In genomic region chr9:14151451-14151850, GRCh38 we compare ENCODE assay signal across 30 cellular contexts.
"Had no signal": no experiment of that assay in that cellular context is flagged by ENCODE, and none has a peak within 500 bp of the region (broad histone marks: within the 10 kb centered on the region; RNA-seq: fewer than 3 reads in every experiment).

No MANE protein-coding gene starts in this region.

- H3K4me3 ChIP-seq: ascending aorta, Peyer's patch had no signal

- H3K36me3 ChIP-seq: ascending aorta, WERI-Rb-1 had no signal

- H3K27me3 ChIP-seq: ascending aorta, Peyer's patch had no signal

- H3K4me1 ChIP-seq: Peyer's patch had no signal

- DNase-seq: activated CD4-positive, alpha-beta memory T cell treated with anti-CD3 and anti-CD28 coated beads, Interleukin-2, amount 10 ng/mL, durations not matched to agents 7 days and 5 days; activated CD4-positive, alpha-beta T cell treated with anti-CD3 and anti-CD28 coated beads for 1 hour; activated CD4-positive, alpha-beta T cell treated with anti-CD3 and anti-CD28 coated beads for 48 hours; activated CD4-positive, CD25-positive, alpha-beta regulatory T cell; activated CD8-positive, alpha-beta memory T cell treated with anti-CD3 and anti-CD28 coated beads for 24 hours; activated CD8-positive, alpha-beta memory T cell treated with anti-CD3 and anti-CD28 coated beads, Interleukin-2, amount 10 ng/mL, durations not matched to agents 7 days and 5 days; activated CD8-positive, alpha-beta memory T cell treated with anti-CD3 and anti-CD28 coated beads, Interleukin-2, amount 50 U/mL, for 48 hours; activated effector memory CD4-positive, alpha-beta T cell treated with Interleukin-2 at 50 U/mL for 16 hours; activated naive CD4-positive, alpha-beta T cell treated with anti-CD3 and anti-CD28 coated beads, Interleukin-2, amount 10 ng/mL, durations not matched to agents 7 days and 5 days; activated T-cell treated with anti-CD3 and anti-CD28 coated beads, Interleukin-2, amount 50 U/mL, for 48 hours; amygdala; caudate nucleus; Karpas-422; MM.1S; MV-4-11; NCI-H1092; NCI-H1436 treated with DMSO at 0.1 percent for 48 hours; NCI-H1694 treated with DMSO at 0.1 percent for 48 hours; NCI-H2029; NCI-H510A; NCI-H526; NCI-H748 treated with DMSO at 0.1 percent for 48 hours; NK-92 treated with Interleukin-12 subunit alpha and Interleukin-12 subunit beta, amount 100 ng/mL, for 24 hours; PC-3; Peyer's patch; RPMI8226; SW 1271; T1000; WERI-Rb-1 had no signal

- ATAC-seq: activated CD8-positive, alpha-beta memory T cell treated with anti-CD3 and anti-CD28 coated beads, Interleukin-2, amount 10 ng/mL, durations not matched to agents 7 days and 5 days; PC-3 had no signal

- H3K9me3 ChIP-seq: ascending aorta, Peyer's patch had no signal

- H3K27ac ChIP-seq: ascending aorta, Peyer's patch, WERI-Rb-1 had no signal
